In the genomic region with DNA sequence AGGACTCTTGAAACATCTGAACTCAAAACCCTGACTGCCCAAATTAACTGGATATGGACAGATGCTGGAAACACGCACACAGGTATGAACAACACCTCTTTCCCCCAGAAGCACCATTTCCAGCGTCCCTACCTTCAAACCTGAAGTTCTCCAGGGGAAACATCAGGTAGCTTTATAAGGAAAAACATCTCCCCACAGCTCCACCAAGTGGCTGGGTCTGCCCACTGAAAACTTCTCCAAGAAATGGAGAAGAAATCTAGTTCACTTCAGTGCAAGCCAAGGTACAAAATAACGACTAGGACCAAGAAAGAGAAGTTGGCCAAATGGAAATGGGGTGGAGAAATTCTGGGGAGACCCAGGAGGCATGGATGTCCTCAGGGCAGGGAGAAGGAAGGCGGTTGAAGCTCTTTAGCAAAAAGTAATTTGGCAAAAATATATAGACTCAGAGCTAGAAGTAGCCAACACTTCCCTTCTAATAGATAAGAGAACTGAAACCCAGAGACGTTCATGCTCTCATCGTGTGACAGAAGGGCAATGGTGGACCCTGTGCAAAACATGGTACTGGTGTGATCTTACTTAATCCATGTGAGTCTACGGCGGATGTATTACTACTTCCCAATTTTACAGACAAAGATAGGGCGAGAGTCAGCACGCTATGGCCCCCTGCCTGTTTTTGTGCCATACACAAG, we compare ENCODE assay signal across 8 cellular contexts. TPM values are rescaled to one million over a fixed set of nuclear protein-coding genes. Genes with fewer than 3 reads are reported as not detected.
DNase-seq lines count a peak whose midpoint lies in the region; ATAC-seq and TF ChIP-seq lines count a peak whose summit lies in the region.

No MANE protein-coding gene starts in this region.

- H3K27me3 ChIP-seq in Panc1 (ENCODE audit: control insufficient read depth, insufficient read depth, low read length) (no peaks in the 10 kb centered on the region), foreskin keratinocyte (no peaks in the 10 kb centered on the region), smooth muscle cell (ENCODE audit: low read depth) (no peaks in the 10 kb centered on the region)

- H3K9me3 ChIP-seq in Panc1 (ENCODE audit: control insufficient read depth, insufficient read depth, low read depth, low read length): no peaks in the 10 kb centered on the region
- H3K9me3 ChIP-seq in smooth muscle cell (replicated peaks; ENCODE audit: low read depth): no peaks in the 10 kb centered on the region

- TF ChIP-seq CTCF in Panc1 (IDR thresholded peaks at IDR 0.05): peak; percentile 90
- TF ChIP-seq CTCF in foreskin keratinocyte (conservative IDR thresholded peaks at IDR 0.05): peak; percentile 76
- TF ChIP-seq CTCF in smooth muscle cell (IDR thresholded peaks at IDR 0.05; ENCODE audit: borderline replicate concordance, insufficient read depth, poor library complexity, severe bottlenecking): peak; percentile 58

- no peak overlapping the region for H3K9ac ChIP-seq in smooth muscle cell (ENCODE audit: low read depth)

- H3F3A ChIP-seq in smooth muscle cell (ENCODE audit: low read depth): peaks cover 14% of the 10 kb centered on the region

- DNase-seq in DMS 273 (lab: John Stamatoyannopoulos, UW; ENCODE audit: unreplicated experiment) (peak; percentile 32), DMS 273 treated with DMSO at 0.1 percent for 48 hours (lab: John Stamatoyannopoulos, UW) (no peak), Panc1 (ENCODE audit: low read depth, low spot score) (no peak), foreskin keratinocyte (no peak), smooth muscle cell (lab: John Stamatoyannopoulos, UW; ENCODE audit: unreplicated experiment) (no peak), ureter (ENCODE audit: low spot score) (no peak), AG20443 (ENCODE audit: low spot score) (no peak)

- peak; percentile 85 for ATAC-seq in Panc1
- peak; percentile 54 for ATAC-seq in foreskin keratinocyte
- ATAC-seq in HG02852 (IDR thresholded peaks at IDR 0.05; ENCODE audit: unreplicated experiment): no peak

- H3K4me1 ChIP-seq in Panc1 (ENCODE audit: control insufficient read depth, insufficient read depth, low read length) (peaks cover 19% of the 10 kb centered on the region), foreskin keratinocyte (peaks cover 15% of the 10 kb centered on the region), smooth muscle cell (ENCODE audit: low read depth) (no peaks in the 10 kb centered on the region)

- H3K79me2 ChIP-seq in smooth muscle cell (ENCODE audit: low read depth): no peaks in the 10 kb centered on the region

- no peak overlapping the region for H2AFZ ChIP-seq in smooth muscle cell (ENCODE audit: low read depth)

- no peak overlapping the region for H3K4me2 ChIP-seq in smooth muscle cell

- intact Hi-C loops in Panc1 (cut with micrococcal nuclease; ENCODE audit: unreplicated experiment): no loop called here

- in situ Hi-C loops in Panc1 (cut with HindIII; ENCODE audit: low pct_unique_long_range_greater_than_20kb, low sequenced_read_pairs): no loop called here

- H3K36me3 ChIP-seq in Panc1 (ENCODE audit: control insufficient read depth, insufficient read depth, low read length) (no peaks in the 10 kb centered on the region), smooth muscle cell (ENCODE audit: low read depth) (no peaks in the 10 kb centered on the region)

- POLR2A ChIA-PET in Panc1 (lab: Charles Lee): no interaction called here

- H4K20me1 ChIP-seq in smooth muscle cell (ENCODE audit: low read depth): peaks cover 10% of the 10 kb centered on the region

- WGBS in smooth muscle cell (ENCODE audit: low lambda C conversion rate): 61% methylated on average over 10 of the region's 10 CpGs

- H3K4me3 ChIP-seq in Panc1 (ENCODE audit: low read depth in 2 of 2, low read length in 2 of 2) (no peak overlapping the region), smooth muscle cell (no peak overlapping the region)

- no TSS peak for BruUV-seq in Panc1 (replicated peaks; lab: Mats Ljungman, UMichigan)

- no peak overlapping the region for H3K27ac ChIP-seq in Panc1 (ENCODE audit: low read length)
- no peak overlapping the region for H3K27ac ChIP-seq in foreskin keratinocyte
- no peak overlapping the region for H3K27ac ChIP-seq in smooth muscle cell (ENCODE audit: low read depth)

- CTCF ChIA-PET in Panc1 (lab: Charles Lee): interaction anchor here (0.6 to 2.6 kb wide), 10 partner anchors 11 to 229 kb away, joined by 3 to 12 read pairs (median 4); no protein-coding TSS in a partner anchor

RNA-seq across cellular contexts. Expression of a gene that starts 10.5 kb away (rescaled TPM):
- total RNA-seq in Panc1 (2021; ENCODE audit: unreplicated experiment) (50.3 TPM), foreskin keratinocyte (21.6 and 55.4 TPM in 2 replicates), smooth muscle cell (54.0 and 64.2 TPM in 2 replicates), ureter (16.0 TPM)
- polyA plus RNA-seq in Panc1 (2012; ENCODE audit: insufficient read length): 33.2 TPM
- polyA plus RNA-seq in foreskin keratinocyte (6.3 and 13.7 TPM in 2 replicates), smooth muscle cell (35.3 and 38.8 TPM in 2 replicates)
